In the genomic region with DNA sequence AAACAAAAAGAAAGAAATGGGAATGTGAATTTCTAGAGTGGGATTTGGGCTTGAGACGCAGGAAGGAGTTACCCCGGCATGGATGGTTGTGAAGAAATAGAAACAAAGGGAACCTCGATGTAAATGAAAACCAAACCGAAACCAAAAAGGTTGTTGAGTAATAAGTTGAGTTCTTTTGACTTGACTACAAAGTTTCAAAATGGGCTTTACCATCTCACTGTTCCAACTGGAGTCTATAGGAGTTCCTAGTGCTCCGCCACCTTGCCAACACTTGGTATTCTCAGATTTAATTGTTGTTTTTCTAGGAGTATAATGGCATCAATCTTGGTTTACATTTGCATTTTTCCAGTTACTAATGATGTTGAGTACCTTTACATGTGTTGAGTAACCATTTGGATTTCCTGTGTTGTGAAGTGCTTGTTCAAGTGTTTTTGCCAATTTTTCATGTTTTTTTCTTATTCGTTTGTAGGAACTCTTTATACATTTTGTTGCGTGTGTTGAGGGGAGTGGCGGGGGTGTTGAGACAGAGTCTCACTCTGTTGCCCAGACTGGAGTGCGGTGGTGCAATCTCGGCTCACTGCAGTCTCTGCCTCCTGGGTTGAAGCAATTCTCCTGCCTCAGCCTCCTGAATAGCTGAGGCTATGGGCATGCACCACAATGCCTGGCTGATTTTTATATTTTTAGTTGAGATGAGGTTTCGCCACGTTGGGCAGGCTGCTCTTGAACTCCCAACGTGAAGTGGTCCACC, we compare ENCODE assay signal across 12 cellular contexts. TPM values are rescaled to one million over a fixed set of nuclear protein-coding genes. Genes with fewer than 3 reads are reported as not detected.
DNase-seq lines count a peak whose midpoint lies in the region; ATAC-seq, FAIRE-seq and TF ChIP-seq lines count a peak whose summit lies in the region.
"Had no signal": no experiment of that assay in that cellular context is flagged by ENCODE, and none has a peak within 500 bp of the region (broad histone marks: within the 10 kb centered on the region; RNA-seq: fewer than 3 reads in every experiment).

No MANE protein-coding gene starts in this region.

- no TSS peak for BruUV-seq in GM12878 (replicated peaks; lab: Mats Ljungman, UMichigan)

- peaks cover 3% of the 10 kb centered on the region; the same call in 1 of the 2 replicates for H4K20me1 ChIP-seq in GM12878 (ENCODE audit: control insufficient read depth, insufficient read depth)
- peaks cover 29% of the 10 kb centered on the region for H4K20me1 ChIP-seq in SK-N-SH (ENCODE audit: insufficient read depth)

- WGBS in GM12878 (ENCODE audit: insufficient coverage, insufficient replicate concordance, low lambda C conversion rate, missing lambda C conversion rate): 32% methylated on average over 13 of the region's 13 CpGs
- WGBS in SK-N-SH (ENCODE audit: low lambda C conversion rate): 98% methylated on average over 11 of the region's 13 CpGs

- H3K27me3 Mint-ChIP-seq in CD4-positive, alpha-beta T cell: no peaks in the 10 kb centered on the region
- H3K27me3 Mint-ChIP-seq: activated B cell treated with CpG ODN at 0.5 μM for 24 hours had no signal

- no peak overlapping the region for H3K4me3 ChIP-seq in HL-60 (replicated peaks; ENCODE audit: insufficient read depth, low read length)
- H3K4me3 ChIP-seq in GM12878: peak overlapping the region; percentile 17; the same call in 1 of the 2 replicates
- no peak overlapping the region for H3K4me3 ChIP-seq in SK-N-SH (ENCODE audit: low read depth in 2 of 2, low read length in 1 of 2)
- H3K4me3 ChIP-seq: HAP-1 had no signal

- no peaks in the 10 kb centered on the region for H3K9me3 ChIP-seq in CD4-positive, alpha-beta T cell (ENCODE audit: control insufficient read depth, low read length)
- no peaks in the 10 kb centered on the region for H3K9me3 ChIP-seq in GM12878 (replicated peaks; ENCODE audit: control insufficient read depth, insufficient read depth, low read length)
- no peaks in the 10 kb centered on the region for H3K9me3 ChIP-seq in SK-N-SH
- H3K9me3 ChIP-seq: BE2C, HAP-1 had no signal

- SMC1A ChIA-PET in GM12878 (lab: Charles Lee; ENCODE audit: uncharacterized antibody, unreplicated experiment): no interaction called here

- intact Hi-C loops in CD4-positive, alpha-beta T cell (cut with DNase I, micrococcal nuclease): no loop called here
- intact Hi-C loops in GM12878 (cut with micrococcal nuclease; ENCODE audit: unreplicated experiment): no loop called here

- H3K27ac ChIP-seq in CD4-positive, alpha-beta T cell (ENCODE audit: low read depth, low read length): no peak overlapping the region
- H3K27ac ChIP-seq in HL-60 (replicated peaks) (peak overlapping the region; percentile 6; the same call in 1 of the 2 replicates), GM12878 (ENCODE audit: control insufficient read depth, insufficient read depth) (no peak overlapping the region), SK-N-SH (ENCODE audit: low read depth in 2 of 2, low read length in 1 of 2) (no peak overlapping the region)

- H3K27ac Mint-ChIP-seq in CD4-positive, alpha-beta T cell: peak overlapping the region; percentile 33
- H3K27ac Mint-ChIP-seq: activated B cell treated with CpG ODN at 0.5 μM for 24 hours had no signal

- TF ChIP-seq POLR2A in GM12878 (IDR thresholded peaks at IDR 0.05; ENCODE audit: low read depth, low read length) (no peak), GM18505 (IDR thresholded peaks at IDR 0.05; ENCODE audit: borderline replicate concordance, extremely low read depth, insufficient read depth, insufficient read length) (no peak)

- FAIRE-seq in GM12878 (lab: Jason Lieb, UNC): peak; percentile 65

- TF ChIP-seq EP300 in GM12878 (IDR thresholded peaks at IDR 0.05; ENCODE audit: borderline replicate concordance in 1 of 2, control insufficient read depth in 1 of 2, low read depth in 2 of 2, low read length in 2 of 2) (no peak), SK-N-SH (IDR thresholded peaks at IDR 0.05; ENCODE audit: borderline replicate concordance in 1 of 2, low read depth in 1 of 2, low read length in 1 of 2) (no peak)

- no peak for ATAC-seq in CD4-positive, alpha-beta T cell (ENCODE audit: poor library complexity)
- peak; percentile 74 for ATAC-seq in GM12878
- no peak for ATAC-seq in HG03135 (IDR thresholded peaks at IDR 0.05; ENCODE audit: unreplicated experiment)
- ATAC-seq in GM18505 (IDR thresholded peaks at IDR 0.05; ENCODE audit: unreplicated experiment): no peak

- H3K4me1 ChIP-seq in GM12878 (ENCODE audit: control insufficient read depth, insufficient read depth, low read length): peaks cover 8% of the 10 kb centered on the region
- peaks cover 7 to 8% of the 10 kb centered on the region in 2 experiments; a peak in 1 of 4 replicates for H3K4me1 ChIP-seq in SK-N-SH (ENCODE audit: control insufficient read depth in 1 of 2, insufficient read depth in 2 of 2, low read depth in 1 of 2, low read length in 1 of 2)
- H3K4me1 ChIP-seq: BE2C, HAP-1 had no signal

- peaks cover 37% of the 10 kb centered on the region for H3K36me3 Mint-ChIP-seq in CD4-positive, alpha-beta T cell (ENCODE audit: low read depth)

- RAD21 ChIA-PET in GM12878 (lab: Charles Lee; ENCODE audit: unreplicated experiment): no interaction called here

- DNase-seq in CD4-positive, alpha-beta T cell: no peak
- DNase-seq in HL-60 (ENCODE audit: low read depth in 1 of 2, low spot score in 1 of 2): peak in 1 of 2 experiments; percentile 75
- DNase-seq in GM12878 (ENCODE audit: low read depth, low spot score): no peak
- DNase-seq in SK-N-SH: no peak
- DNase-seq: activated B cell treated with CpG ODN at 0.5 μM for 24 hours, BE2C, KBM-7, occipital lobe had no signal

- POLR2A ChIA-PET in CD4-positive, alpha-beta T cell (lab: Charles Lee): interaction anchor here (0.8 to 2.7 kb wide), 3 partner anchors 9 to 11 kb away, joined by 3 to 10 read pairs (median 8); partner anchors contain the start of genes RPL28 and UBE2S
- POLR2A ChIA-PET in GM12878 (lab: Charles Lee) (interaction anchor here (0.6 kb wide), 1 partner anchor 241 kb away, joined by 4 read pairs; no protein-coding TSS in a partner anchor), SK-N-SH (lab: Yijun Ruan, JAX) (interaction anchor here (1.6 to 2.8 kb wide), 4 partner anchors 7 to 9 kb away, joined by 7 to 10 read pairs (median 8); partner anchors contain the start of gene UBE2S)

- peaks cover 47% of the 10 kb centered on the region for H3F3A ChIP-seq in SK-N-SH (replicated peaks; ENCODE audit: insufficient read depth)

- H3K36me3 ChIP-seq in GM12878 (ENCODE audit: control insufficient read depth in 2 of 2, insufficient read depth in 2 of 2, low read length in 1 of 2) (peaks cover 11 to 19% of the 10 kb centered on the region in 2 experiments; a peak in 3 of 4 replicates), SK-N-SH (replicated peaks in 1 of 2; ENCODE audit: control insufficient read depth in 1 of 2, insufficient read depth in 2 of 2, low read length in 1 of 2) (peaks cover 18 to 28% of the 10 kb centered on the region in 2 experiments)

- peak overlapping the region; percentile 60 for H3K4me2 ChIP-seq in GM12878 (ENCODE audit: control insufficient read depth, insufficient read depth)
- no peak overlapping the region for H3K4me2 ChIP-seq in SK-N-SH

- in situ Hi-C loops in GM12878 (cut with MboI): no loop called here

- H3K9ac ChIP-seq in GM12878 (ENCODE audit: control insufficient read depth, insufficient read depth, low read length) (no peak overlapping the region), SK-N-SH (no peak overlapping the region)

- H3K9me2 ChIP-seq in SK-N-SH: no peaks in the 10 kb centered on the region

- H2AFZ ChIP-seq in GM12878 (ENCODE audit: control insufficient read depth, low read depth, low read length): no peak overlapping the region
- no peak overlapping the region for H2AFZ ChIP-seq in SK-N-SH (ENCODE audit: low read depth)

- H3K4me1 Mint-ChIP-seq in CD4-positive, alpha-beta T cell (ENCODE audit: low read depth): peaks cover 8% of the 10 kb centered on the region
- H3K4me1 Mint-ChIP-seq: activated B cell treated with CpG ODN at 0.5 μM for 24 hours had no signal

- H3K9me3 Mint-ChIP-seq in CD4-positive, alpha-beta T cell: no peaks in the 10 kb centered on the region
- H3K9me3 Mint-ChIP-seq: activated B cell treated with CpG ODN at 0.5 μM for 24 hours had no signal

- peaks cover 7% of the 10 kb centered on the region for H3K79me2 ChIP-seq in GM12878 (ENCODE audit: control insufficient read depth, insufficient read depth, low read length)
- H3K79me2 ChIP-seq in SK-N-SH (ENCODE audit: insufficient read depth): peaks cover 15% of the 10 kb centered on the region; the same call in 1 of the 2 replicates

- CTCF ChIA-PET in CD4-positive, alpha-beta T cell (lab: Charles Lee): no interaction called here
- CTCF ChIA-PET in GM12878 (lab: Yijun Ruan, JAX) (interaction anchor here (0.9 to 1.6 kb wide), 2 partner anchors 14 kb away, joined by 3 to 4 read pairs; partner anchors contain the start of gene TMEM238), SK-N-SH (lab: Yijun Ruan, JAX) (interaction anchor here (0.9 to 2.9 kb wide), 2 partner anchors 20 to 97 kb away, joined by 3 to 8 read pairs; no protein-coding TSS in a partner anchor)

- TF ChIP-seq RAD21 in GM12878 (IDR thresholded peaks at IDR 0.05; ENCODE audit: insufficient read depth, low read depth, low read length): no peak
- no peak for TF ChIP-seq RAD21 in SK-N-SH (IDR thresholded peaks at IDR 0.05; ENCODE audit: low read length)

- peak overlapping the region; percentile 4 for H3K4me3 Mint-ChIP-seq in CD4-positive, alpha-beta T cell
- H3K4me3 Mint-ChIP-seq: activated B cell treated with CpG ODN at 0.5 μM for 24 hours had no signal

- no peak for TF ChIP-seq CTCF in CD4-positive, alpha-beta T cell (IDR thresholded peaks at IDR 0.05)
- TF ChIP-seq CTCF in HL-60 (IDR thresholded peaks at IDR 0.05; ENCODE audit: insufficient read depth, low read length) (no peak), GM12878 (IDR thresholded peaks at IDR 0.05 in 2 of 3, conservative IDR thresholded peaks at IDR 0.05 in 1 of 3; ENCODE audit: control insufficient read depth in 2 of 3, extremely low read depth in 1 of 3, insufficient read depth in 1 of 3, low read depth in 3 of 3, low read length in 3 of 3) (no peak), SK-N-SH (IDR thresholded peaks at IDR 0.05) (no peak)

- H3K27me3 ChIP-seq in CD4-positive, alpha-beta T cell (ENCODE audit: control insufficient read depth, insufficient read depth, low read length): no peaks in the 10 kb centered on the region
- H3K27me3 ChIP-seq in HL-60 (ENCODE audit: insufficient read depth, poor library complexity, severe bottlenecking): no peaks in the 10 kb centered on the region
- H3K27me3 ChIP-seq in GM12878 (replicated peaks in 1 of 2; ENCODE audit: control insufficient read depth in 2 of 2, insufficient read depth in 2 of 2, low read length in 1 of 2): no peaks in the 10 kb centered on the region
- no peaks in the 10 kb centered on the region for H3K27me3 ChIP-seq in SK-N-SH (ENCODE audit: insufficient read depth)
- H3K27me3 ChIP-seq: BE2C had no signal

RNA-seq across cellular contexts. Expression of gene UBE2S, which starts 9.2 kb away (rescaled TPM):
- total RNA-seq in CD4-positive, alpha-beta T cell: 10 to 100 TPM; 50.9 to 62.9 TPM
- 9.4 and 10.2 TPM in 2 replicates for total RNA-seq in GM12878 (2013; cell fraction: nucleolus; rRNA removed)
- total RNA-seq in GM12878 (2014; rRNA removed) (517 and 640 TPM in 2 replicates), GM12878 (2014; rRNA removed; fragmentation: Illumina TruSeq; extraction: Trizol) (58.9 and 67.6 TPM in 2 replicates), GM12878 (2021) (258 and 260 TPM in 2 replicates)
- 9.6 TPM for polyA plus RNA-seq in GM12878 (2011; ENCODE audit: low read depth)
- polyA plus RNA-seq in GM12878 (2011; rRNA removed) (46.6 and 82.3 TPM in 2 replicates), GM12878 (2014; fragmentation: Illumina TruSeq; extraction: Trizol) (20.6 and 105 TPM in 2 replicates), GM12878 (2014; fragmentation: Nextera tagmentation; extraction: Ambion mirVana) (1 to 10 TPM; 2.3 to 5.1 TPM), GM12878 (2014; rRNA removed) (149 and 769 TPM in 2 replicates), GM12878 (2016; fragmentation: Nextera tagmentation; extraction: Ambion mirVana) (100 to 1,000 TPM; 323 to 417 TPM), SK-N-SH (2012; rRNA removed) (84.7 and 133 TPM in 2 replicates)
- 101 and 131 TPM in 2 replicates for polyA plus RNA-seq in GM12878 (2011; cell fraction: cytosol; rRNA removed)
- polyA plus RNA-seq in GM12878 (2011; cell fraction: nucleus; rRNA removed): 105 and 115 TPM in 2 replicates
- polyA plus RNA-seq in GM12878 (2012): 64.8 and 111 TPM in 2 replicates
- 29.6 and 57.1 TPM in 2 replicates for polyA minus RNA-seq in GM12878 (2011; rRNA and poly(A)+ RNA removed)
- 70.9 and 83.8 TPM in 2 replicates for polyA minus RNA-seq in GM12878 (2011; cell fraction: cytosol; rRNA and poly(A)+ RNA removed)
- 10.4 and 21.0 TPM in 2 replicates for polyA minus RNA-seq in GM12878 (2011; cell fraction: nucleus; rRNA and poly(A)+ RNA removed)
- 57.1 and 81.7 TPM in 2 replicates for polyA plus RNA-seq in SK-N-SH (2012; cell fraction: cytosol; rRNA removed)
- 42.8 and 70.9 TPM in 2 replicates for polyA plus RNA-seq in SK-N-SH (2012; cell fraction: nucleus; rRNA removed)

RNA-seq across cellular contexts. Expression of gene RPL28, which starts 12.6 kb away (rescaled TPM):
- 1,000 to 10,000 TPM; 3,995 to 4,178 TPM for total RNA-seq in CD4-positive, alpha-beta T cell
- total RNA-seq in GM12878 (2013; cell fraction: nucleolus; rRNA removed): 122 and 150 TPM in 2 replicates
- total RNA-seq in GM12878 (2014; rRNA removed) (717 and 1,079 TPM in 2 replicates), GM12878 (2014; rRNA removed; fragmentation: Illumina TruSeq; extraction: Trizol) (1,192 and 1,229 TPM in 2 replicates), GM12878 (2021) (3,542 and 3,611 TPM in 2 replicates)
- polyA plus RNA-seq in GM12878 (2011; ENCODE audit: low read depth): 6,930 TPM
- polyA plus RNA-seq in GM12878 (2011; rRNA removed) (139 and 260 TPM in 2 replicates), GM12878 (2014; fragmentation: Illumina TruSeq; extraction: Trizol) (225 and 1,758 TPM in 2 replicates), GM12878 (2014; fragmentation: Nextera tagmentation; extraction: Ambion mirVana) (100 to 1,000 TPM; 290 to 479 TPM), GM12878 (2014; rRNA removed) (1,272 and 1,578 TPM in 2 replicates), GM12878 (2016; fragmentation: Nextera tagmentation; extraction: Ambion mirVana) (100 to 1,000 TPM; 692 to 703 TPM), SK-N-SH (2012; rRNA removed) (2,297 and 2,368 TPM in 2 replicates)
- polyA plus RNA-seq in GM12878 (2011; cell fraction: cytosol; rRNA removed): 910 and 1,341 TPM in 2 replicates
- 487 and 492 TPM in 2 replicates for polyA plus RNA-seq in GM12878 (2011; cell fraction: nucleus; rRNA removed)
- 4,260 and 4,399 TPM in 2 replicates for polyA plus RNA-seq in GM12878 (2012)
- 272 and 502 TPM in 2 replicates for polyA minus RNA-seq in GM12878 (2011; rRNA and poly(A)+ RNA removed)
- polyA minus RNA-seq in GM12878 (2011; cell fraction: cytosol; rRNA and poly(A)+ RNA removed): 1,150 and 1,184 TPM in 2 replicates
- polyA minus RNA-seq in GM12878 (2011; cell fraction: nucleus; rRNA and poly(A)+ RNA removed): 130 and 178 TPM in 2 replicates
- polyA plus RNA-seq in SK-N-SH (2012; cell fraction: cytosol; rRNA removed): 721 and 1,465 TPM in 2 replicates
- 482 and 618 TPM in 2 replicates for polyA plus RNA-seq in SK-N-SH (2012; cell fraction: nucleus; rRNA removed)

RNA-seq across cellular contexts. Expression of gene TMEM238, which starts 14.3 kb away (rescaled TPM):
- 10 to 100 TPM; 14.2 to 14.3 TPM for total RNA-seq in CD4-positive, alpha-beta T cell
- total RNA-seq in GM12878 (2013; cell fraction: nucleolus; rRNA removed): not detected in 2 replicates
- total RNA-seq in GM12878 (2014; rRNA removed) (3.1 and 10.0 TPM in 2 replicates), GM12878 (2014; rRNA removed; fragmentation: Illumina TruSeq; extraction: Trizol) (0.18 and 0.58 TPM in 2 replicates), GM12878 (2021) (16.9 and 17.9 TPM in 2 replicates)
- not detected for polyA plus RNA-seq in GM12878 (2011; ENCODE audit: low read depth)
- polyA plus RNA-seq in GM12878 (2011; rRNA removed) (0.09 and 0.18 TPM in 2 replicates), GM12878 (2014; fragmentation: Illumina TruSeq; extraction: Trizol) (0.09 TPM in 1 of 2 replicates, not detected in the other), GM12878 (2014; fragmentation: Nextera tagmentation; extraction: Ambion mirVana) (under 1 TPM; 0.05 to 0.10 TPM), GM12878 (2014; rRNA removed) (4.9 and 9.1 TPM in 2 replicates), GM12878 (2016; fragmentation: Nextera tagmentation; extraction: Ambion mirVana) (under 1 TPM in 1 of 2 experiments, not detected in 1; 0.94 TPM), SK-N-SH (2012; rRNA removed) (0.08 and 0.12 TPM in 2 replicates)
- 0.23 TPM in 1 of 2 replicates, not detected in the other for polyA plus RNA-seq in GM12878 (2011; cell fraction: cytosol; rRNA removed)
- 0.93 and 1.4 TPM in 2 replicates for polyA plus RNA-seq in GM12878 (2011; cell fraction: nucleus; rRNA removed)
- 0.95 and 1.1 TPM in 2 replicates for polyA plus RNA-seq in GM12878 (2012)
- polyA minus RNA-seq in GM12878 (2011; rRNA and poly(A)+ RNA removed): not detected in 2 replicates
- 1.9 and 3.3 TPM in 2 replicates for polyA minus RNA-seq in GM12878 (2011; cell fraction: cytosol; rRNA and poly(A)+ RNA removed)
- 0.24 and 0.86 TPM in 2 replicates for polyA minus RNA-seq in GM12878 (2011; cell fraction: nucleus; rRNA and poly(A)+ RNA removed)
- 0.03 and 0.05 TPM in 2 replicates for polyA plus RNA-seq in SK-N-SH (2012; cell fraction: cytosol; rRNA removed)
- 0.12 TPM in 1 of 2 replicates, not detected in the other for polyA plus RNA-seq in SK-N-SH (2012; cell fraction: nucleus; rRNA removed)
- total RNA-seq: occipital lobe had no signal

RNA-seq across cellular contexts. Expression of gene TMEM190, which starts 21.7 kb away (rescaled TPM):
- total RNA-seq in CD4-positive, alpha-beta T cell: not detected
- not detected in 2 replicates for total RNA-seq in GM12878 (2013; cell fraction: nucleolus; rRNA removed)
- total RNA-seq in GM12878 (2014; rRNA removed) (not detected in 2 replicates), GM12878 (2014; rRNA removed; fragmentation: Illumina TruSeq; extraction: Trizol) (not detected in 2 replicates), GM12878 (2021) (not detected in 2 replicates)
- polyA plus RNA-seq in GM12878 (2011; ENCODE audit: low read depth): not detected
- polyA plus RNA-seq in GM12878 (2011; rRNA removed) (not detected in 2 replicates), GM12878 (2014; fragmentation: Illumina TruSeq; extraction: Trizol) (not detected in 2 replicates), GM12878 (2014; fragmentation: Nextera tagmentation; extraction: Ambion mirVana) (not detected), GM12878 (2014; rRNA removed) (not detected in 2 replicates), GM12878 (2016; fragmentation: Nextera tagmentation; extraction: Ambion mirVana) (not detected), SK-N-SH (2012; rRNA removed) (0.77 and 0.91 TPM in 2 replicates)
- not detected in 2 replicates for polyA plus RNA-seq in GM12878 (2011; cell fraction: cytosol; rRNA removed)
- not detected in 2 replicates for polyA plus RNA-seq in GM12878 (2011; cell fraction: nucleus; rRNA removed)
- not detected in 2 replicates for polyA plus RNA-seq in GM12878 (2012)
- not detected in 2 replicates for polyA minus RNA-seq in GM12878 (2011; rRNA and poly(A)+ RNA removed)
- polyA minus RNA-seq in GM12878 (2011; cell fraction: cytosol; rRNA and poly(A)+ RNA removed): not detected in 2 replicates
- not detected in 2 replicates for polyA minus RNA-seq in GM12878 (2011; cell fraction: nucleus; rRNA and poly(A)+ RNA removed)
- polyA plus RNA-seq in SK-N-SH (2012; cell fraction: cytosol; rRNA removed): 0.08 and 0.30 TPM in 2 replicates
- 14.1 and 29.8 TPM in 2 replicates for polyA plus RNA-seq in SK-N-SH (2012; cell fraction: nucleus; rRNA removed)
- total RNA-seq: activated B cell treated with CpG ODN at 0.5 μM for 24 hours, glomerular endothelial cell, occipital lobe had no signal

RNA-seq across cellular contexts. Expression of gene IL11, which starts 28.1 kb away (rescaled TPM):
- total RNA-seq in CD4-positive, alpha-beta T cell: under 1 TPM; 0.22 to 0.92 TPM
- total RNA-seq in GM12878 (2013; cell fraction: nucleolus; rRNA removed): not detected in 2 replicates
- total RNA-seq in GM12878 (2014; rRNA removed) (not detected in 2 replicates), GM12878 (2014; rRNA removed; fragmentation: Illumina TruSeq; extraction: Trizol) (not detected in 2 replicates), GM12878 (2021) (0.15 TPM in 1 of 2 replicates, not detected in the other)
- polyA plus RNA-seq in GM12878 (2011; ENCODE audit: low read depth): not detected
- polyA plus RNA-seq in GM12878 (2011; rRNA removed) (not detected in 2 replicates), GM12878 (2014; fragmentation: Illumina TruSeq; extraction: Trizol) (not detected in 2 replicates), GM12878 (2014; fragmentation: Nextera tagmentation; extraction: Ambion mirVana) (not detected), GM12878 (2014; rRNA removed) (not detected in 2 replicates), GM12878 (2016; fragmentation: Nextera tagmentation; extraction: Ambion mirVana) (not detected), SK-N-SH (2012; rRNA removed) (13.2 and 16.1 TPM in 2 replicates)
- not detected in 2 replicates for polyA plus RNA-seq in GM12878 (2011; cell fraction: cytosol; rRNA removed)
- not detected in 2 replicates for polyA plus RNA-seq in GM12878 (2011; cell fraction: nucleus; rRNA removed)
- 0.07 and 0.17 TPM in 2 replicates for polyA plus RNA-seq in GM12878 (2012)
- polyA minus RNA-seq in GM12878 (2011; rRNA and poly(A)+ RNA removed): not detected in 2 replicates
- polyA minus RNA-seq in GM12878 (2011; cell fraction: cytosol; rRNA and poly(A)+ RNA removed): not detected in 2 replicates
- not detected in 2 replicates for polyA minus RNA-seq in GM12878 (2011; cell fraction: nucleus; rRNA and poly(A)+ RNA removed)
- polyA plus RNA-seq in SK-N-SH (2012; cell fraction: cytosol; rRNA removed): 8.4 and 11.0 TPM in 2 replicates
- 22.6 and 33.5 TPM in 2 replicates for polyA plus RNA-seq in SK-N-SH (2012; cell fraction: nucleus; rRNA removed)
- total RNA-seq: activated B cell treated with CpG ODN at 0.5 μM for 24 hours had no signal
